Comparison of ENCODE assay signal across 1 cellular context in the genomic region with DNA sequence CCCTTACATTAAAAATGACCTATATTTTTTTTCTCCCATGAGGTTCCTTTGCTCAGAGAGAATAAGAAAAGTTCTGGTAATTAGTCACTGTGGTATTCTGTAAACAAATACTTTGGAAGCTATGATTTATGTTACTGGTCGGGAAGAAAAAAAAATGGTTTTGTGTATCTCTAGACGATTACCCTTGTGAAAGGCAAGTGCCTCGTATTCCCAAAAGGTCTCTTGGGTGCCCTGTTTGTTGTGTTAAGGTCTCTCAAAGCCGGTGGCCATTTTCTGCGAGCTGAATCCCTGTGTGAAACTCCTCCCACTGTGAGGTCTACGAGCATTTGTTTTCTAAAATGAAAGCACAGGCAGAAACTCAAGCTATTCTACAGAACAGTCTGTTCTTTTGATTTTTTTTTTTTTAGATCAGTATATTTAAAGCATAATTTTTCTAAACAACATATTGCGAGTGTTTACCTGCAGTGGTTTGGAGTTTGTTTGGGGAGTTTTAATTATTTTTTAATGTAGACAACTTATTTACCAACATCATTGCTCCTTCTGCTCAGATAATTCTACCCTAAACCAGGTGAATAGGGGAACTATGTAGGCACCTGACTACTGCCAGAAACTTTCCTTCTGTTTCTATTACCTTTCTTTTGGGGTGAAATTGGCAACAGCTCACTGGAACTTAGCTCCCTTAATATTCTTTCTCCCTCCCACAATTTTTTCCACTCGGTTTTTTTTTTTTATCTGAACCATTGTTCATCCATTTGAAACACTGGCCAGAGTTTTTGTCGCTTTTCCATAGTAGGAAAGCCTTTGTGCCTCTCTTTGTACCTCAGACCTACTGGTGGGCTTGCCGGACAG.
TF ChIP-seq lines count a peak whose summit lies in the region.

No MANE protein-coding gene starts in this region.

TF ChIP-seq in H1, 55 proteins besides CTCF, POLR2A, EP300 and RAD21:
- TF ChIP-seq SIN3A (conservative IDR thresholded peaks at IDR 0.05 in 1 of 2, IDR thresholded peaks at IDR 0.05 in 1 of 2; ENCODE audit: low read depth in 1 of 2, low read length in 2 of 2) (no peak), KDM1A (IDR thresholded peaks at IDR 0.05; ENCODE audit: borderline replicate concordance, low read length) (no peak), TBP (IDR thresholded peaks at IDR 0.05; ENCODE audit: low read depth, low read length) (no peak), RXRA (IDR thresholded peaks at IDR 0.05; ENCODE audit: insufficient read depth, low read depth, low read length) (no peak), YY1 (IDR thresholded peaks at IDR 0.05; ENCODE audit: low read depth, low read length) (peak; percentile 92), RBBP5 (IDR thresholded peaks at IDR 0.05; ENCODE audit: borderline replicate concordance, low read depth, low read length) (no peak), NANOG (IDR thresholded peaks at IDR 0.05; ENCODE audit: insufficient read depth, low read depth, low read length, poor library complexity, severe bottlenecking) (no peak), BRCA1 (IDR thresholded peaks at IDR 0.05; ENCODE audit: low read depth, low read length) (no peak), ATF3 (IDR thresholded peaks at IDR 0.05; ENCODE audit: insufficient read depth, low read depth, low read length) (no peak)
TF ChIP-seq in H1: peak in this region for 1.
